ENCODE assay signal across 20 cellular contexts in genomic region chr14:105498430-105499255, GRCh38. TPM values are rescaled to one million over a fixed set of nuclear protein-coding genes. Genes with fewer than 3 reads are reported as not detected.
DNase-seq lines count a peak whose midpoint lies in the region; ATAC-seq and TF ChIP-seq lines count a peak whose summit lies in the region.
"Had no signal": no experiment of that assay in that cellular context is flagged by ENCODE, and none has a peak within 500 bp of the region (broad histone marks: within the 10 kb centered on the region; RNA-seq: fewer than 3 reads in every experiment).

No MANE protein-coding gene starts in this region.

- no peak for TF ChIP-seq CTCF in thyroid gland (IDR thresholded peaks at IDR 0.05)

- H3K36me3 ChIP-seq in H7 (replicated peaks; ENCODE audit: control insufficient read depth, insufficient read depth, low read length) (no peaks in the 10 kb centered on the region), ectodermal cell (ENCODE audit: control insufficient read depth, insufficient read depth, low read length) (no peaks in the 10 kb centered on the region), thyroid gland (no peaks in the 10 kb centered on the region)
- H3K36me3 ChIP-seq: uterus had no signal

- 84 to 85% methylated on average over 36 of the region's 36 CpGs for WGBS in ectodermal cell, 2 experiments
- WGBS in thyroid gland, 2 donors = 90 to 94% methylated on average over 22 to 32 of the region's 36 CpGs

- H3K9me3 ChIP-seq in ectodermal cell (ENCODE audit: control insufficient read depth, low read length) (no peaks in the 10 kb centered on the region), thyroid gland (no peaks in the 10 kb centered on the region)
- H3K9me3 ChIP-seq: uterus had no signal

- no peaks in the 10 kb centered on the region for H3K9me3 Mint-ChIP-seq in natural killer cell treated with Interleukin-12 subunit alpha and Interleukin-12 subunit beta and Interleukin-15 and Interleukin-18, amount 100 ng/mL, for 72 hours
- H3K9me3 Mint-ChIP-seq: activated CD4-positive, alpha-beta memory T cell treated with anti-CD3 and anti-CD28 coated beads for 36 hours had no signal

- DNase-seq in 8988T (peak; percentile 38), H7 (peak; percentile 72), thyroid gland (no peak), ureter (ENCODE audit: low spot score) (no peak)
- DNase-seq in natural killer cell treated with Interleukin-12 subunit alpha and Interleukin-12 subunit beta and Interleukin-15 and Interleukin-18, amount 100 ng/mL, for 72 hours (ENCODE audit: low spot score) = peak; percentile 40
- DNase-seq: activated CD4-positive, alpha-beta memory T cell treated with anti-CD3 and anti-CD28 coated beads for 36 hours; activated gamma-delta T cell; central memory CD4-positive, alpha-beta T cell; DMS79 treated with DMSO at 0.1 percent for 48 hours; erythroblast; mesenchymal stem cell; NCI-H187; NCI-H774; SIG-M5; uterus had no signal

- H3K27ac ChIP-seq in ectodermal cell (ENCODE audit: insufficient read depth, low read depth, low read length, poor library complexity, severe bottlenecking) = peak overlapping the region; percentile 74
- H3K27ac ChIP-seq in thyroid gland = no peak overlapping the region
- H3K27ac ChIP-seq: parathyroid adenoma, uterus had no signal

- no peaks in the 10 kb centered on the region for H3K27me3 Mint-ChIP-seq in natural killer cell treated with Interleukin-12 subunit alpha and Interleukin-12 subunit beta and Interleukin-15 and Interleukin-18, amount 100 ng/mL, for 72 hours
- H3K27me3 Mint-ChIP-seq: activated CD4-positive, alpha-beta memory T cell treated with anti-CD3 and anti-CD28 coated beads for 36 hours had no signal

- ATAC-seq in natural killer cell treated with Interleukin-12 subunit alpha and Interleukin-12 subunit beta and Interleukin-15 and Interleukin-18, amount 100 ng/mL, for 72 hours = no peak
- ATAC-seq in HG03521 (IDR thresholded peaks at IDR 0.05; ENCODE audit: unreplicated experiment) (no peak), HG02571 (IDR thresholded peaks at IDR 0.05; ENCODE audit: unreplicated experiment) (no peak)

- H3K4me1 Mint-ChIP-seq in natural killer cell treated with Interleukin-12 subunit alpha and Interleukin-12 subunit beta and Interleukin-15 and Interleukin-18, amount 100 ng/mL, for 72 hours (ENCODE audit: low read depth in 2 of 2) = no peaks in the 10 kb centered on the region

- H3K4me3 ChIP-seq in H7 (ENCODE audit: insufficient read depth, low read depth, low read length) (no peak overlapping the region), ectodermal cell (ENCODE audit: insufficient read depth, low read depth, low read length) (no peak overlapping the region), thyroid gland (replicated peaks in 1 of 3) (no peak overlapping the region)
- H3K4me3 ChIP-seq: uterus had no signal

- H3K27me3 ChIP-seq in H7 (ENCODE audit: control insufficient read depth, insufficient read depth, low read length) = no peaks in the 10 kb centered on the region
- H3K27me3 ChIP-seq in ectodermal cell (ENCODE audit: control insufficient read depth, insufficient read depth, low read length, poor library complexity, severe bottlenecking) = no peaks in the 10 kb centered on the region
- no peaks in the 10 kb centered on the region for H3K27me3 ChIP-seq in thyroid gland
- H3K27me3 ChIP-seq: uterus had no signal

- H3K4me3 Mint-ChIP-seq in natural killer cell treated with Interleukin-12 subunit alpha and Interleukin-12 subunit beta and Interleukin-15 and Interleukin-18, amount 100 ng/mL, for 72 hours = no peak overlapping the region
- H3K4me3 Mint-ChIP-seq: activated CD4-positive, alpha-beta memory T cell treated with anti-CD3 and anti-CD28 coated beads for 36 hours had no signal

- H3K36me3 Mint-ChIP-seq in natural killer cell treated with Interleukin-12 subunit alpha and Interleukin-12 subunit beta and Interleukin-15 and Interleukin-18, amount 100 ng/mL, for 72 hours = no peaks in the 10 kb centered on the region
- H3K36me3 Mint-ChIP-seq: activated CD4-positive, alpha-beta memory T cell treated with anti-CD3 and anti-CD28 coated beads for 36 hours had no signal

- intact Hi-C loops in thyroid gland (cut with DNase I) = no loop called here

- no peak overlapping the region for H3K27ac Mint-ChIP-seq in natural killer cell treated with Interleukin-12 subunit alpha and Interleukin-12 subunit beta and Interleukin-15 and Interleukin-18, amount 100 ng/mL, for 72 hours
- H3K27ac Mint-ChIP-seq: activated CD4-positive, alpha-beta memory T cell treated with anti-CD3 and anti-CD28 coated beads for 36 hours had no signal

- no peak for TF ChIP-seq POLR2A in thyroid gland (IDR thresholded peaks at IDR 0.05)

- H3K4me1 ChIP-seq in ectodermal cell (ENCODE audit: control insufficient read depth, insufficient read depth, low read length) = peaks cover 17% of the 10 kb centered on the region
- H3K4me1 ChIP-seq in thyroid gland = no peaks in the 10 kb centered on the region
- H3K4me1 ChIP-seq: parathyroid adenoma, uterus had no signal

RNA-seq across cellular contexts. Expression of gene TEDC1, which starts 7.6 kb away (rescaled TPM):
- total RNA-seq in H7 (2014; rRNA removed; shearing (Covaris generic)) = 24.5 and 28.5 TPM in 2 replicates
- polyA plus RNA-seq in ectodermal cell (2013, experiment 1 of 4) = 22.9 TPM
- polyA plus RNA-seq in ectodermal cell (2013, experiment 2 of 4) = 21.7 TPM
- 16.6 TPM for polyA plus RNA-seq in ectodermal cell (2013, experiment 3 of 4)
- 19.7 TPM for polyA plus RNA-seq in ectodermal cell (2013, experiment 4 of 4)
- 10 to 100 TPM; 25.1 to 59.2 TPM for total RNA-seq in natural killer cell treated with Interleukin-12 subunit alpha and Interleukin-12 subunit beta and Interleukin-15 and Interleukin-18, amount 100 ng/mL, for 72 hours
- 10 to 100 TPM in 2 of 4 donors, 1 to 10 TPM in 2; 3.4 to 13.9 (median 8.5) TPM for total RNA-seq in thyroid gland
- total RNA-seq in ureter = 9.7 TPM

RNA-seq across cellular contexts. Expression of gene CRIP1, which starts 12.0 kb away (rescaled TPM):
- total RNA-seq in H7 (2014; rRNA removed; shearing (Covaris generic)) = 0.96 and 5.4 TPM in 2 replicates
- polyA plus RNA-seq in ectodermal cell (2013, experiment 1 of 4) = 46.7 TPM
- polyA plus RNA-seq in ectodermal cell (2013, experiment 2 of 4) = 41.5 TPM
- 52.7 TPM for polyA plus RNA-seq in ectodermal cell (2013, experiment 3 of 4)
- polyA plus RNA-seq in ectodermal cell (2013, experiment 4 of 4) = 54.8 TPM
- total RNA-seq in natural killer cell treated with Interleukin-12 subunit alpha and Interleukin-12 subunit beta and Interleukin-15 and Interleukin-18, amount 100 ng/mL, for 72 hours = 10 to 100 TPM; 39.0 to 82.7 TPM
- total RNA-seq in thyroid gland (10 to 100 TPM in 3 of 4 donors, 1 to 10 TPM in 1; 6.0 to 30.8 (median 18.5) TPM), ureter (127 TPM)
- total RNA-seq: LHCN-M2 had no signal

RNA-seq across cellular contexts. Expression of gene CRIP2, which starts 24.0 kb away (rescaled TPM):
- total RNA-seq in H7 (2014; rRNA removed; shearing (Covaris generic)) = 3.7 and 8.7 TPM in 2 replicates
- 11.8 TPM for polyA plus RNA-seq in ectodermal cell (2013, experiment 1 of 4)
- 14.1 TPM for polyA plus RNA-seq in ectodermal cell (2013, experiment 2 of 4)
- 14.0 TPM for polyA plus RNA-seq in ectodermal cell (2013, experiment 3 of 4)
- polyA plus RNA-seq in ectodermal cell (2013, experiment 4 of 4) = 16.4 TPM
- 1 to 10 TPM in 1 of 2 donors, under 1 TPM in 1; 0.98 to 2.2 TPM for total RNA-seq in natural killer cell treated with Interleukin-12 subunit alpha and Interleukin-12 subunit beta and Interleukin-15 and Interleukin-18, amount 100 ng/mL, for 72 hours
- total RNA-seq in thyroid gland (100 to 1,000 TPM; 101 to 160 (median 136) TPM), ureter (186 TPM)

RNA-seq across cellular contexts. Expression of gene TMEM121, which starts 27.7 kb away (rescaled TPM):
- 0.67 and 0.80 TPM in 2 replicates for total RNA-seq in H7 (2014; rRNA removed; shearing (Covaris generic))
- 2.3 TPM for polyA plus RNA-seq in ectodermal cell (2013, experiment 1 of 4)
- polyA plus RNA-seq in ectodermal cell (2013, experiment 2 of 4) = 2.5 TPM
- 4.1 TPM for polyA plus RNA-seq in ectodermal cell (2013, experiment 3 of 4)
- polyA plus RNA-seq in ectodermal cell (2013, experiment 4 of 4) = 3.8 TPM
- total RNA-seq in natural killer cell treated with Interleukin-12 subunit alpha and Interleukin-12 subunit beta and Interleukin-15 and Interleukin-18, amount 100 ng/mL, for 72 hours = 1 to 10 TPM; 1.8 to 4.2 TPM
- total RNA-seq in thyroid gland (10 to 100 TPM in 3 of 4 donors, 1 to 10 TPM in 1; 9.3 to 19.1 (median 15.2) TPM), ureter (1.1 TPM)

Comparison
In these comparisons a context has a peak if more than half of its experiments do, and no peak if none do; other contexts are left out.
1. DNase-seq: peak in 8988T (single experiment), H7 (single experiment) and natural killer cell treated with Interleukin-12 subunit alpha and Interleukin-12 subunit beta and Interleukin-15 and Interleukin-18, amount 100 ng/mL, for 72 hours (single experiment); none in thyroid gland (0 of 2) and ureter (single experiment).
2. RNA of gene CRIP2, which starts 24.0 kb away (total RNA-seq): 186 TPM in ureter (single experiment) and 101 to 160 TPM in thyroid gland; 3.7 to 8.7 TPM in H7 and 0.98 to 2.2 TPM in natural killer cell treated with Interleukin-12 subunit alpha and Interleukin-12 subunit beta and Interleukin-15 and Interleukin-18, amount 100 ng/mL, for 72 hours; every median in the first group is over 10 times any median in the second.